In genomic region chr17:45705123-45706009, GRCh38 we compare ENCODE assay signal across 1 cellular context.
TF ChIP-seq lines count a peak whose summit lies in the region.

No MANE protein-coding gene starts in this region.

TF ChIP-seq in HEK293, 187 proteins besides CTCF, POLR2A, EP300 and RAD21 (continued from another document and continues in another):
- TF ChIP-seq HIC1 (tag by site-specific recombination; IDR thresholded peaks at IDR 0.05) (0 out of 2 replicates have a peak, but pooled peaks have one; percentile 33), ZNF544 (tag by site-specific recombination; IDR thresholded peaks at IDR 0.05) (no peak), ZNF830 (tag by site-specific recombination; IDR thresholded peaks at IDR 0.05; ENCODE audit: low read depth) (no peak), ZNF660 (tag by site-specific recombination; IDR thresholded peaks at IDR 0.05) (peak; percentile 76; the same call in 1 of the 2 replicates), ZNF585B (tag by site-specific recombination; IDR thresholded peaks at IDR 0.05) (no peak), ZNF558 (tag by site-specific recombination; IDR thresholded peaks at IDR 0.05) (no peak), ZBTB7A (tag by site-specific recombination; IDR thresholded peaks at IDR 0.05; ENCODE audit: low read depth) (no peak), ZNF510 (tag by site-specific recombination; IDR thresholded peaks at IDR 0.05; ENCODE audit: insufficient replicate concordance) (no peak), ZNF518A (tag by site-specific recombination; conservative IDR thresholded peaks at IDR 0.05; ENCODE audit: low read depth) (no peak), ZNF747 (tag by site-specific recombination; IDR thresholded peaks at IDR 0.05) (no peak), HOXD13 (CRISPR knock-in tag; IDR thresholded peaks at IDR 0.05; ENCODE audit: borderline replicate concordance) (no peak), ZNF19 (tag by site-specific recombination; IDR thresholded peaks at IDR 0.05; ENCODE audit: low read depth) (no peak), ZFP37 (tag by site-specific recombination; IDR thresholded peaks at IDR 0.05) (0 out of 2 replicates have a peak, but pooled peaks have one; percentile 49), ZNF133 (tag by site-specific recombination; IDR thresholded peaks at IDR 0.05) (no peak), ZNF664 (tag by site-specific recombination; IDR thresholded peaks at IDR 0.05) (no peak), ZNF768 (tag by site-specific recombination; IDR thresholded peaks at IDR 0.05) (no peak), ZNF184 (tag by site-specific recombination; IDR thresholded peaks at IDR 0.05) (0 out of 2 replicates have a peak, but pooled peaks have one; percentile 41), GFI1B (tag by site-specific recombination; IDR thresholded peaks at IDR 0.05) (no peak), ZNF394 (tag by site-specific recombination; IDR thresholded peaks at IDR 0.05; ENCODE audit: borderline replicate concordance) (no peak), KLF8 (tag by site-specific recombination; IDR thresholded peaks at IDR 0.05) (no peak), ZNF580 (tag by site-specific recombination; IDR thresholded peaks at IDR 0.05) (no peak), ZNF391 (tag by site-specific recombination; IDR thresholded peaks at IDR 0.05; ENCODE audit: borderline replicate concordance, low read depth) (no peak), BCL6B (tag by site-specific recombination; IDR thresholded peaks at IDR 0.05) (no peak), ZNF10 (tag by site-specific recombination; IDR thresholded peaks at IDR 0.05) (no peak), ZNF426 (tag by site-specific recombination; IDR thresholded peaks at IDR 0.05) (no peak), GLIS1 (tag by site-specific recombination; IDR thresholded peaks at IDR 0.05) (0 out of 2 replicates have a peak, but pooled peaks have one; percentile 12), ZNF280D (tag by site-specific recombination; IDR thresholded peaks at IDR 0.05) (no peak), ZNF600 (tag by site-specific recombination; IDR thresholded peaks at IDR 0.05) (peak; percentile 64; the same call in 1 of the 2 replicates), ZNF843 (tag by site-specific recombination; IDR thresholded peaks at IDR 0.05) (no peak), ZNF433 (tag by site-specific recombination; IDR thresholded peaks at IDR 0.05; ENCODE audit: low read depth) (no peak), ZNF37A (tag by site-specific recombination; IDR thresholded peaks at IDR 0.05) (no peak), ZNF112 (tag by site-specific recombination; IDR thresholded peaks at IDR 0.05) (no peak), TSHZ1 (tag by site-specific recombination; IDR thresholded peaks at IDR 0.05; ENCODE audit: borderline replicate concordance) (no peak), ZNF521 (tag by site-specific recombination; IDR thresholded peaks at IDR 0.05) (no peak), ZBTB48 (tag by site-specific recombination; IDR thresholded peaks at IDR 0.05) (peak; percentile 85), WT1 (tag by site-specific recombination; IDR thresholded peaks at IDR 0.05) (no peak), ZSCAN23 (tag by site-specific recombination; IDR thresholded peaks at IDR 0.05) (no peak)
- TF ChIP-seq, protein P1, sequence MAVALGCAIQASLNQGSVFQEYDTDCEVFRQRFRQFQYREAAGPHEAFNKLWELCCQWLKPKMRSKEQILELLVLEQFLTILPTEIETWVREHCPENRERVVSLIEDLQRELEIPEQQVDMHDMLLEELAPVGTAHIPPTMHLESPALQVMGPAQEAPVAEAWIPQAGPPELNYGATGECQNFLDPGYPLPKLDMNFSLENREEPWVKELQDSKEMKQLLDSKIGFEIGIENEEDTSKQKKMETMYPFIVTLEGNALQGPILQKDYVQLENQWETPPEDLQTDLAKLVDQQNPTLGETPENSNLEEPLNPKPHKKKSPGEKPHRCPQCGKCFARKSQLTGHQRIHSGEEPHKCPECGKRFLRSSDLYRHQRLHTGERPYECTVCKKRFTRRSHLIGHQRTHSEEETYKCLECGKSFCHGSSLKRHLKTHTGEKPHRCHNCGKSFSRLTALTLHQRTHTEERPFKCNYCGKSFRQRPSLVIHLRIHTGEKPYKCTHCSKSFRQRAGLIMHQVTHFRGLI (tag by site-specific recombination; IDR thresholded peaks at IDR 0.05), result no peak
- TF ChIP-seq, protein P2, sequence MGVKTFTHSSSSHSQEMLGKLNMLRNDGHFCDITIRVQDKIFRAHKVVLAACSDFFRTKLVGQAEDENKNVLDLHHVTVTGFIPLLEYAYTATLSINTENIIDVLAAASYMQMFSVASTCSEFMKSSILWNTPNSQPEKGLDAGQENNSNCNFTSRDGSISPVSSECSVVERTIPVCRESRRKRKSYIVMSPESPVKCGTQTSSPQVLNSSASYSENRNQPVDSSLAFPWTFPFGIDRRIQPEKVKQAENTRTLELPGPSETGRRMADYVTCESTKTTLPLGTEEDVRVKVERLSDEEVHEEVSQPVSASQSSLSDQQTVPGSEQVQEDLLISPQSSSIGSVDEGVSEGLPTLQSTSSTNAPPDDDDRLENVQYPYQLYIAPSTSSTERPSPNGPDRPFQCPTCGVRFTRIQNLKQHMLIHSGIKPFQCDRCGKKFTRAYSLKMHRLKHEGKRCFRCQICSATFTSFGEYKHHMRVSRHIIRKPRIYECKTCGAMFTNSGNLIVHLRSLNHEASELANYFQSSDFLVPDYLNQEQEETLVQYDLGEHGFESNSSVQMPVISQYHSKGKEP (tag by site-specific recombination; IDR thresholded peaks at IDR 0.05), result no peak
- TF ChIP-seq, protein P3, sequence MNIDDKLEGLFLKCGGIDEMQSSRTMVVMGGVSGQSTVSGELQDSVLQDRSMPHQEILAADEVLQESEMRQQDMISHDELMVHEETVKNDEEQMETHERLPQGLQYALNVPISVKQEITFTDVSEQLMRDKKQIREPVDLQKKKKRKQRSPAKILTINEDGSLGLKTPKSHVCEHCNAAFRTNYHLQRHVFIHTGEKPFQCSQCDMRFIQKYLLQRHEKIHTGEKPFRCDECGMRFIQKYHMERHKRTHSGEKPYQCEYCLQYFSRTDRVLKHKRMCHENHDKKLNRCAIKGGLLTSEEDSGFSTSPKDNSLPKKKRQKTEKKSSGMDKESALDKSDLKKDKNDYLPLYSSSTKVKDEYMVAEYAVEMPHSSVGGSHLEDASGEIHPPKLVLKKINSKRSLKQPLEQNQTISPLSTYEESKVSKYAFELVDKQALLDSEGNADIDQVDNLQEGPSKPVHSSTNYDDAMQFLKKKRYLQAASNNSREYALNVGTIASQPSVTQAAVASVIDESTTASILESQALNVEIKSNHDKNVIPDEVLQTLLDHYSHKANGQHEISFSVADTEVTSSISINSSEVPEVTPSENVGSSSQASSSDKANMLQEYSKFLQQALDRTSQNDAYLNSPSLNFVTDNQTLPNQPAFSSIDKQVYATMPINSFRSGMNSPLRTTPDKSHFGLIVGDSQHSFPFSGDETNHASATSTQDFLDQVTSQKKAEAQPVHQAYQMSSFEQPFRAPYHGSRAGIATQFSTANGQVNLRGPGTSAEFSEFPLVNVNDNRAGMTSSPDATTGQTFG (tag by site-specific recombination; IDR thresholded peaks at IDR 0.05; ENCODE audit: borderline replicate concordance), result no peak
